In genomic region chr20:32436142-32436861, GRCh38 we compare ENCODE assay signal across 2 cellular contexts.
A peak's percentile ranks its signal among the peaks of the same experiment; 100 is the strongest.
TF ChIP-seq lines count a peak whose summit lies in the region.

No MANE protein-coding gene starts in this region.

TF ChIP-seq in HepG2, 621 proteins besides CTCF, POLR2A, EP300 and RAD21 (continued from another document):
- TF ChIP-seq ZNF337 (CRISPR knock-in tag; IDR thresholded peaks at IDR 0.05; ENCODE audit: borderline replicate concordance, low read depth) (no peak), ZNF788 (CRISPR knock-in tag; IDR thresholded peaks at IDR 0.05; ENCODE audit: borderline replicate concordance) (0 out of 2 replicates have a peak, but pooled peaks have one; percentile 6), TEAD2 (CRISPR knock-in tag; IDR thresholded peaks at IDR 0.05) (0 out of 2 replicates have a peak, but pooled peaks have one; percentile 35)
- TF ChIP-seq, protein P1, sequence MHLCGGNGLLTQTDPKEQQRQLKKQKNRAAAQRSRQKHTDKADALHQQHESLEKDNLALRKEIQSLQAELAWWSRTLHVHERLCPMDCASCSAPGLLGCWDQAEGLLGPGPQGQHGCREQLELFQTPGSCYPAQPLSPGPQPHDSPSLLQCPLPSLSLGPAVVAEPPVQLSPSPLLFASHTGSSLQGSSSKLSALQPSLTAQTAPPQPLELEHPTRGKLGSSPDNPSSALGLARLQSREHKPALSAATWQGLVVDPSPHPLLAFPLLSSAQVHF (CRISPR knock-in tag; IDR thresholded peaks at IDR 0.05): no peak

TF ChIP-seq in GM23338, 12 proteins besides CTCF, POLR2A, EP300 and RAD21 (continued from another document):
- TF ChIP-seq REST (IDR thresholded peaks at IDR 0.05; ENCODE audit: unreplicated experiment): no peak
- no peak for TF ChIP-seq NANOG (IDR thresholded peaks at IDR 0.05; ENCODE audit: borderline replicate concordance)
- no peak for TF ChIP-seq ZNF331 (CRISPR knock-in tag; IDR thresholded peaks at IDR 0.05; ENCODE audit: low read depth)
- no peak for TF ChIP-seq EZH2phosphoT487 (IDR thresholded peaks at IDR 0.05; ENCODE audit: unreplicated experiment)
- no peak for TF ChIP-seq ZNF462 (CRISPR knock-in tag; IDR thresholded peaks at IDR 0.05)
- TF ChIP-seq EZH2 (IDR thresholded peaks at IDR 0.05; ENCODE audit: low read depth, unreplicated experiment): no peak
- no peak for TF ChIP-seq ZNF114 (CRISPR knock-in tag; IDR thresholded peaks at IDR 0.05)
- no peak for TF ChIP-seq JUNB (IDR thresholded peaks at IDR 0.05; ENCODE audit: unreplicated experiment)
- no peak for TF ChIP-seq ETS1 (IDR thresholded peaks at IDR 0.05)
- no peak for TF ChIP-seq STAT1 (IDR thresholded peaks at IDR 0.05; ENCODE audit: unreplicated experiment)
- no peak for TF ChIP-seq CREB1 (CRISPR knock-in tag; IDR thresholded peaks at IDR 0.05; ENCODE audit: low read depth)
